ENCODE assay signal across 15 cellular contexts in the genomic region with DNA sequence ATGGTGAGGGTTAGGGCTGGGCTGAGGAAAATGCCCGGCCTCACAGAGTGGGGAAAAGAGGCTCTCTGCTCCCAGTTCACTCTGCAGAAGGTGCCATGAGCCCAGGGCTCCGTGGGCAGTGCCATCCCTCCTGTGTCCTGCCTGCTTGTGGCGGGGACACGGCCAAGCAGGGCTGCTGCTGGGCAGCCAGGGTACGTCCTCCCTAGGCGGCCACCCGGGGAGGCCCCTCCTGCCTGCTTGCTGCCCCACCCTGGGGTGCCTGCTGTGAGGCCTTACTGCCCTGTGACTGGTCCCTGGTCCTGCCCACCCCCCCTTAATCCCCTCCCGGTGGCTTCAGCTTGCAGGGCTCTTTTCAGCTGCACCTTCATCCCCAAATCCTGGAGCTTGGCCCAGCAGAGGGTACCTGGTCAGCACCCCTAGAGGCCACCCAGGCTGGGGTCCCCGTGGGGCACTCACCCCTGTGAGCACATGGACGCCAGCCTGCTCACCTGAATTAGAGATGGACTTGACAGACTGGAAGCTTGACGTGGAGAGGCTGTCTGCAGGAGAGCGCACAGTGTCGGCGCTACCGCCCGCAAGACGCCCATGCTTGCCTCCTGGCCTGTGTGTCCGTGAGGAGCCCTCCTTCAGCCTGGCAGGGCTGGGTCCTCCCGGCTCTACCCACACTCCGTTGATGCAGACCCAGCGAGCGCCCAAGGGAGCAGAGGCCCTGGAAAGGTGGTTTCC. TPM values are rescaled to one million over a fixed set of nuclear protein-coding genes. Genes with fewer than 3 reads are reported as not detected.
"Had no signal": no experiment of that assay in that cellular context is flagged by ENCODE, and none has a peak within 500 bp of the region (broad histone marks: within the 10 kb centered on the region; RNA-seq: fewer than 3 reads in every experiment).

No MANE protein-coding gene starts in this region.

RNA-seq across cellular contexts. Expression of a gene that starts 12.8 kb away (rescaled TPM):
- total RNA-seq: activated CD4-positive, alpha-beta T cell treated with anti-CD3 and anti-CD28 coated beads for 36 hours; activated CD4-positive, alpha-beta T cell treated with anti-CD3 and anti-CD28 coated beads, Interleukin-2, amount 10 ng/mL, durations not matched to agents 7 days and 5 days; activated CD8-positive, alpha-beta memory T cell treated with anti-CD3 and anti-CD28 coated beads for 36 hours; activated CD8-positive, alpha-beta memory T cell treated with anti-CD3 and anti-CD28 coated beads, Interleukin-2, amount 10 ng/mL, durations not matched to agents 7 days and 5 days; activated CD8-positive, alpha-beta T cell treated with anti-CD3 and anti-CD28 coated beads for 36 hours; activated naive CD4-positive, alpha-beta T cell treated with anti-CD3 and anti-CD28 coated beads, Interleukin-2, amount 50 U/mL, for 72 hours; activated naive CD8-positive, alpha-beta T cell treated with anti-CD3 and anti-CD28 coated beads, Interleukin-2, amount 10 ng/mL, durations not matched to agents 7 days and 5 days; activated T-helper 1 cell treated with anti-CD3 and anti-CD28 coated beads, Interleukin-12 subunit alpha, Interleukin-12 subunit beta, Interleukin-2, Interleukin-4 antibody, amounts not matched to agents 30 ng/mL and 10 ng/mL and 1 ng/mL, durations not matched to agents 14 hours and 24 hours and 36 hours; ascending aorta; colonic mucosa; esophagus muscularis mucosa; foreskin keratinocyte; gastrocnemius medialis; T-helper 1 cell treated with Interleukin-12 subunit alpha and Interleukin-12 subunit beta and Interleukin-4 antibody, amounts not matched to agents 30 ng/mL and 1 ng/mL, for 36 hours had no signal

RNA-seq across cellular contexts. Expression of a gene that starts 56.4 kb away (rescaled TPM):
- total RNA-seq: activated CD4-positive, alpha-beta T cell treated with anti-CD3 and anti-CD28 coated beads for 36 hours; activated CD4-positive, alpha-beta T cell treated with anti-CD3 and anti-CD28 coated beads, Interleukin-2, amount 10 ng/mL, durations not matched to agents 7 days and 5 days; activated CD8-positive, alpha-beta memory T cell treated with anti-CD3 and anti-CD28 coated beads for 36 hours; activated CD8-positive, alpha-beta memory T cell treated with anti-CD3 and anti-CD28 coated beads, Interleukin-2, amount 10 ng/mL, durations not matched to agents 7 days and 5 days; activated CD8-positive, alpha-beta T cell treated with anti-CD3 and anti-CD28 coated beads for 36 hours; activated naive CD4-positive, alpha-beta T cell treated with anti-CD3 and anti-CD28 coated beads, Interleukin-2, amount 50 U/mL, for 72 hours; activated naive CD8-positive, alpha-beta T cell treated with anti-CD3 and anti-CD28 coated beads, Interleukin-2, amount 10 ng/mL, durations not matched to agents 7 days and 5 days; activated T-helper 1 cell treated with anti-CD3 and anti-CD28 coated beads, Interleukin-12 subunit alpha, Interleukin-12 subunit beta, Interleukin-2, Interleukin-4 antibody, amounts not matched to agents 30 ng/mL and 10 ng/mL and 1 ng/mL, durations not matched to agents 14 hours and 24 hours and 36 hours; ascending aorta; breast epithelium; colonic mucosa; esophagus muscularis mucosa; foreskin keratinocyte; gastrocnemius medialis; T-helper 1 cell treated with Interleukin-12 subunit alpha and Interleukin-12 subunit beta and Interleukin-4 antibody, amounts not matched to agents 30 ng/mL and 1 ng/mL, for 36 hours had no signal
